Comparison of ENCODE assay signal across 8 cellular contexts in the genomic region with DNA sequence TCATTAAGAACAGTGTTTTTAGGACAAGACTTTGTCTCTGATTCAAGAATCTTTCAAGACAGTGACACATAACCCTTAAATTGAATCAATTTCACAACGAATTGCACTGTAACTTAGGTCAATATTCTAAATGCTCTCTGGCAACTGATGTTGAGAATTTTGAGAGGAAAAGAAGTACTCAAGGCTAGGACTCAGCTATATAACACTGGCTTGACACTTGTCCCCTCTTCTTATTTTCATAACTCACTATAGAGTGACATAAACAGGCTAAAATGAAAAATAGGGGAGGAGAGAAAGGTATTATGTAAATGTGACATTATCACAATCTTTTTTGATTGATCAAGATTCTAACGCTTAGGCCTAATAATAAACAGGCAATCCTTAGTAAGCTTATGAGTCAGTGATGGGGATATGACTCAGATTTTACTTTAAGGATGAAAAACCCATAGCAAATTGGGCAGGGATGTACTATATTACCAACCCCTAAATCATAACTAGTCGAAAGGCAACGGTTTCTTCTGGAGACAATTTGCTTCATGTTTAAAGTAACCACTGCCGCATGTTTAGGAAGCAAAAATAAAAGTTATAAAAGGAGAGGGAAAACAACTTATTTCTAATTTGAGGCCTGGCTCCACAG. TPM values are rescaled to one million over a fixed set of nuclear protein-coding genes. Genes with fewer than 3 reads are reported as not detected.
DNase-seq lines count a peak whose midpoint lies in the region; FAIRE-seq and TF ChIP-seq lines count a peak whose summit lies in the region.

No MANE protein-coding gene starts in this region.

- no peak overlapping the region for H3K4me3 ChIP-seq in bronchial epithelial cell (ENCODE audit: low read depth, low read length)

- DNase-seq in ELR (ENCODE audit: low read depth), result peak; percentile 90
- peak; percentile 17 for DNase-seq in MV-4-11 (lab: John Stamatoyannopoulos, UW)
- DNase-seq in bronchial epithelial cell (ENCODE audit: low read depth), result peak; percentile 89
- DNase-seq in pons (ENCODE audit: low spot score), result peak; percentile 11
- no peak for DNase-seq in substantia nigra (lab: John Stamatoyannopoulos, UW)
- no peak for DNase-seq in NCI-H2171 treated with DMSO at 0.1 percent for 48 hours (lab: John Stamatoyannopoulos, UW)
- no peak for DNase-seq in NCI-H524 (lab: John Stamatoyannopoulos, UW)
- no peak for DNase-seq in stimulated activated CD4-positive, alpha-beta T cell treated with anti-CD3 and anti-CD28 coated beads, Interleukin-12 subunit alpha, Interleukin-12 subunit beta, amount 100 ng/mL, for 4 hours

- H3K36me3 ChIP-seq in bronchial epithelial cell (ENCODE audit: control insufficient read depth, insufficient read depth, low read length), result no peaks in the 10 kb centered on the region

- TF ChIP-seq CTCF in bronchial epithelial cell (IDR thresholded peaks at IDR 0.05; ENCODE audit: insufficient read depth, low read length, severe bottlenecking), result no peak

- no peak for FAIRE-seq in bronchial epithelial cell (lab: Jason Lieb, UNC)

- H3K27ac ChIP-seq in substantia nigra (ENCODE audit: low read depth, low read length, poor library complexity, severe bottlenecking), result no peak overlapping the region

- H3K27me3 ChIP-seq in bronchial epithelial cell (ENCODE audit: control insufficient read depth, insufficient read depth, low read length), result no peaks in the 10 kb centered on the region

RNA-seq across cellular contexts. Expression of gene BTG1, which starts 10.9 kb away (rescaled TPM):
- 10.9 and 14.7 TPM in 2 replicates for total RNA-seq in bronchial epithelial cell

Comparison
In these comparisons a context has a peak if more than half of its experiments do, and no peak if none do; other contexts are left out.
1. DNase-seq: peak in ELR (single experiment), MV-4-11 (single experiment), bronchial epithelial cell (single experiment) and pons (single experiment); none in substantia nigra (0 of 49), NCI-H2171 treated with DMSO at 0.1 percent for 48 hours (single experiment), NCI-H524 (0 of 2) and stimulated activated CD4-positive, alpha-beta T cell treated with anti-CD3 and anti-CD28 coated beads, Interleukin-12 subunit alpha, Interleukin-12 subunit beta, amount 100 ng/mL, for 4 hours (single experiment).